In genomic region chr14:32012571-32012970, GRCh38 we compare ENCODE assay signal across 17 cellular contexts.
DNase-seq lines count a peak whose midpoint lies in the region; ATAC-seq, FAIRE-seq and TF ChIP-seq lines count a peak whose summit lies in the region.
"Had no signal": no experiment of that assay in that cellular context is flagged by ENCODE, and none has a peak within 500 bp of the region (broad histone marks: within the 10 kb centered on the region; RNA-seq: fewer than 3 reads in every experiment).

No MANE protein-coding gene starts in this region.

- H3K4me1 ChIP-seq in A549 (peaks cover 49% of the 10 kb centered on the region), RWPE2 (ENCODE audit: insufficient read depth, poor library complexity, severe bottlenecking) (peaks cover 24% of the 10 kb centered on the region), uterus (no peaks in the 10 kb centered on the region)

- no peaks in the 10 kb centered on the region for H3K36me3 Mint-ChIP-seq in Calu3 (ENCODE audit: insufficient read depth, unreplicated experiment)
- no peaks in the 10 kb centered on the region for H3K36me3 Mint-ChIP-seq in naive thymus-derived CD8-positive, alpha-beta T cell
- H3K36me3 Mint-ChIP-seq: CD14-positive monocyte; CD8-positive, alpha-beta T cell had no signal

- H3K9me3 ChIP-seq in A549 (no peaks in the 10 kb centered on the region), RWPE2 (ENCODE audit: severe bottlenecking) (no peaks in the 10 kb centered on the region), uterus (no peaks in the 10 kb centered on the region)

- ATAC-seq in A549, result no peak
- ATAC-seq in RWPE2 (ENCODE audit: low read depth), result no peak
- ATAC-seq in naive thymus-derived CD8-positive, alpha-beta T cell, result no peak
- ATAC-seq: CD8-positive, alpha-beta T cell had no signal

- H3K36me3 ChIP-seq in RWPE2 (ENCODE audit: low read depth) (no peaks in the 10 kb centered on the region), uterus (no peaks in the 10 kb centered on the region)

- TF ChIP-seq POLR2A in A549 (IDR thresholded peaks at IDR 0.05; ENCODE audit: low read length), result no peak
- TF ChIP-seq POLR2A in uterus (IDR thresholded peaks at IDR 0.05), result no peak

- H3K4me3 ChIP-seq in A549 (no peak overlapping the region), RWPE2 (ENCODE audit: severe bottlenecking) (no peak overlapping the region), uterus (no peak overlapping the region)

- H3K4me3 Mint-ChIP-seq in Calu3 (ENCODE audit: low read depth, unreplicated experiment), result no peak overlapping the region
- H3K4me3 Mint-ChIP-seq in naive thymus-derived CD8-positive, alpha-beta T cell, result no peak overlapping the region
- H3K4me3 Mint-ChIP-seq: CD14-positive monocyte; CD8-positive, alpha-beta T cell had no signal

- H3K27me3 Mint-ChIP-seq in Calu3 (ENCODE audit: unreplicated experiment), result no peaks in the 10 kb centered on the region
- H3K27me3 Mint-ChIP-seq in naive thymus-derived CD8-positive, alpha-beta T cell, result peaks cover 3 to 33% (median 14%) of the 10 kb centered on the region in 5 donors

- intact Hi-C loops in Calu3 (cut with micrococcal nuclease; ENCODE audit: unreplicated experiment) (no loop called here), uterus (cut with DNase I; ENCODE audit: low total_unique reads) (no loop called here)

- DNase-seq in A549 (ENCODE audit: low read depth in 1 of 2, low spot score in 1 of 2) (no peak), Calu3 (no peak), RWPE2 (ENCODE audit: low spot score) (no peak), epithelial cell of prostate (ENCODE audit: low read depth, low spot score) (no peak), H4 (ENCODE audit: low spot score) (no peak), uterus (no peak)
- DNase-seq in naive thymus-derived CD8-positive, alpha-beta T cell, result no peak
- DNase-seq: CD8-positive, alpha-beta T cell; COR-L47; DND-41; GDM1; GOT3; HCEC 1CT had no signal

- H3K27ac ChIP-seq in A549 (peak overlapping the region; percentile 89 to 92; a peak in 5 of 6 replicates), RWPE2 (ENCODE audit: poor library complexity, severe bottlenecking) (peak overlapping the region; percentile 72), epithelial cell of prostate (peak overlapping the region; percentile 6), uterus (no peak overlapping the region)
- H3K27ac ChIP-seq: HL-60 had no signal

- TF ChIP-seq CTCF in A549 (IDR thresholded peaks at IDR 0.05) (no peak), Calu3 (IDR thresholded peaks at IDR 0.05; ENCODE audit: unreplicated experiment) (no peak), RWPE2 (IDR thresholded peaks at IDR 0.05; ENCODE audit: poor library complexity, severe bottlenecking) (no peak), uterus (IDR thresholded peaks at IDR 0.05) (no peak)

- no peak for TF ChIP-seq EP300 in A549 (IDR thresholded peaks at IDR 0.05)

- POLR2A ChIA-PET in A549 (lab: Yijun Ruan, JAX), result no interaction called here
- POLR2A ChIA-PET in naive thymus-derived CD8-positive, alpha-beta T cell (lab: Charles Lee), result no interaction called here

- H3K4me2 ChIP-seq in A549, result peak overlapping the region; percentile 87; the same call in 1 of the 3 replicates

- BruUV-seq in Calu3 (replicated peaks; lab: Mats Ljungman, UMichigan), result no TSS peak

- no peaks in the 10 kb centered on the region for H3K9me3 Mint-ChIP-seq in Calu3 (ENCODE audit: low read depth, unreplicated experiment)
- no peaks in the 10 kb centered on the region for H3K9me3 Mint-ChIP-seq in naive thymus-derived CD8-positive, alpha-beta T cell
- H3K9me3 Mint-ChIP-seq: CD8-positive, alpha-beta T cell had no signal

- H3K27me3 ChIP-seq in RWPE2 (ENCODE audit: insufficient read depth, poor library complexity, severe bottlenecking) (no peaks in the 10 kb centered on the region), uterus (no peaks in the 10 kb centered on the region)

- FAIRE-seq in A549 (lab: Jason Lieb, UNC), result no peak
- FAIRE-seq: GM12892, GM19239 had no signal

- peak overlapping the region; percentile 12 for H3K27ac Mint-ChIP-seq in Calu3 (ENCODE audit: unreplicated experiment)
- no peak overlapping the region for H3K27ac Mint-ChIP-seq in naive thymus-derived CD8-positive, alpha-beta T cell
- H3K27ac Mint-ChIP-seq: CD14-positive monocyte; CD8-positive, alpha-beta T cell had no signal

- CTCF ChIA-PET in A549 (lab: Yijun Ruan, JAX), result interaction anchor here (1.0 kb wide), 1 partner anchor 61 kb away, joined by 3 read pairs; no protein-coding TSS in a partner anchor
- CTCF ChIA-PET in Calu3 (lab: Charles Lee), result no interaction called here

- WGBS in A549 (ENCODE audit: missing lambda C conversion rate), result 81% methylated on average over 1 of the region's 1 CpG

- TF ChIP-seq RAD21 in A549 (conservative IDR thresholded peaks at IDR 0.05 in 1 of 2, IDR thresholded peaks at IDR 0.05 in 1 of 2), result no peak

- H3K4me1 Mint-ChIP-seq in Calu3 (ENCODE audit: low read depth, unreplicated experiment), result peaks cover 55% of the 10 kb centered on the region
- peaks cover 0 to 1% (median 0%) of the 10 kb centered on the region in 4 donors for H3K4me1 Mint-ChIP-seq in naive thymus-derived CD8-positive, alpha-beta T cell
- H3K4me1 Mint-ChIP-seq: CD14-positive monocyte had no signal

TF ChIP-seq in A549, 52 proteins besides CTCF, POLR2A, EP300 and RAD21:
- TF ChIP-seq HDAC2 (IDR thresholded peaks at IDR 0.05) (no peak), ZC3H11A (IDR thresholded peaks at IDR 0.05) (no peak), MAX (IDR thresholded peaks at IDR 0.05) (no peak), NR3C1 (IDR thresholded peaks at IDR 0.05) (no peak), CBX2 (IDR thresholded peaks at IDR 0.05; ENCODE audit: borderline replicate concordance, low read depth) (no peak), EHMT2 (IDR thresholded peaks at IDR 0.05; ENCODE audit: low read depth) (no peak), HOXB13 (CRISPR knock-in tag; IDR thresholded peaks at IDR 0.05; ENCODE audit: low read depth) (no peak), HMGXB4 (CRISPR knock-in tag; IDR thresholded peaks at IDR 0.05; ENCODE audit: borderline replicate concordance) (no peak), JUN (IDR thresholded peaks at IDR 0.05) (no peak), RCOR1 (IDR thresholded peaks at IDR 0.05; ENCODE audit: low read depth, low read length) (no peak), EHF (CRISPR knock-in tag; IDR thresholded peaks at IDR 0.05) (no peak), CBX8 (IDR thresholded peaks at IDR 0.05) (no peak), MAFK (IDR thresholded peaks at IDR 0.05; ENCODE audit: partially characterized antibody) (no peak), PBX3 (IDR thresholded peaks at IDR 0.05) (no peak), TP53 (CRISPR knock-in tag; IDR thresholded peaks at IDR 0.05) (no peak), HEYL (CRISPR knock-in tag; IDR thresholded peaks at IDR 0.05) (no peak), ESRRA (IDR thresholded peaks at IDR 0.05; ENCODE audit: borderline replicate concordance, low read length) (no peak), RARB (CRISPR knock-in tag; IDR thresholded peaks at IDR 0.05) (no peak), RFX5 (IDR thresholded peaks at IDR 0.05) (no peak)

Comparison
In these comparisons a context has a peak if more than half of its experiments do, and no peak if none do; other contexts are left out.
1. H3K27ac ChIP-seq: peak in A549 (2 of 2), RWPE2 (single experiment) and epithelial cell of prostate (single experiment); none in uterus (0 of 2).